9 cellular contexts compared by ENCODE assay signal in the genomic region with DNA sequence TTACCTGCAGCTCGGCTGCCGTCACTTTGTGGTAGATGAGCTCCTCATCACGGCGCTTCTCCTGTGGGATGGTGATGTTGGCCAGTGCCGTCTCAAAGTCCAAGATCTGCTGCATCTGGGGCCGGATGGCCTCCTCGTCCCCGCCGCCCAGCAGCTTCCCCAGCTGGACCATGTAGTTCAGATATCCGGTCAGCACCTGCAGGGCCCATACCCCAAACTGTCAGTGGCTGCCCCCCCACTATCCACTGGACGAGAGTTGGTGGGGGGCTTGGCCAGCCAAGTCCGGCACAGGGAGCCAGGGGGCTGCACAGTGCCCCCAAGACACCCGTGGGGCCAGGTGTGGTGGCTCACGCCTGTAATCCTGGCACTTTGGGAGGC. TPM values are rescaled to one million over a fixed set of nuclear protein-coding genes. Genes with fewer than 3 reads are reported as not detected.
A peak's percentile ranks its signal among the peaks of the same experiment; 100 is the strongest.
DNase-seq lines count a peak whose midpoint lies in the region; ATAC-seq and TF ChIP-seq lines count a peak whose summit lies in the region.
"Had no signal": no experiment of that assay in that cellular context is flagged by ENCODE, and none has a peak within 500 bp of the region (broad histone marks: within the 10 kb centered on the region; RNA-seq: fewer than 3 reads in every experiment).

No MANE protein-coding gene starts in this region.

- H3K27ac ChIP-seq in left ventricle myocardium inferior (replicated peaks) (peak overlapping the region; percentile 64), esophagus squamous epithelium (peak overlapping the region in 3 of 4 donors; percentile 5 to 53 (median 49)), tibial artery (peak overlapping the region; percentile 55 to 80), gastrocnemius medialis (no peak overlapping the region)

- H3K27ac Mint-ChIP-seq in activated naive CD8-positive, alpha-beta T cell treated with anti-CD3 and anti-CD28 coated beads, Interleukin-2, amount 50 U/mL, for 24 hours, result peak overlapping the region; percentile 84

- H3K4me1 ChIP-seq in left ventricle myocardium inferior, result peaks cover 56% of the 10 kb centered on the region
- H3K4me1 ChIP-seq in esophagus squamous epithelium, result peaks cover 10 to 87% (median 29%) of the 10 kb centered on the region in 3 donors
- peaks cover 1 to 56% (median 36%) of the 10 kb centered on the region in 4 donors for H3K4me1 ChIP-seq in tibial artery
- H3K4me1 ChIP-seq in gastrocnemius medialis, result peaks cover 2 to 8% of the 10 kb centered on the region in 2 donors

- no peaks in the 10 kb centered on the region for H3K27me3 Mint-ChIP-seq in activated naive CD8-positive, alpha-beta T cell treated with anti-CD3 and anti-CD28 coated beads, Interleukin-2, amount 50 U/mL, for 24 hours

- H3K36me3 ChIP-seq in left ventricle myocardium inferior, result peaks cover 62% of the 10 kb centered on the region
- peaks cover 0 to 91% (median 15%) of the 10 kb centered on the region in 3 donors for H3K36me3 ChIP-seq in esophagus squamous epithelium
- peaks cover 64 to 93% (median 72%) of the 10 kb centered on the region in 3 donors for H3K36me3 ChIP-seq in tibial artery
- peaks cover 0 to 6% of the 10 kb centered on the region in 2 donors for H3K36me3 ChIP-seq in gastrocnemius medialis

- no peaks in the 10 kb centered on the region for H3K9me3 Mint-ChIP-seq in activated naive CD8-positive, alpha-beta T cell treated with anti-CD3 and anti-CD28 coated beads, Interleukin-2, amount 50 U/mL, for 24 hours

- TF ChIP-seq CTCF in left ventricle myocardium inferior (IDR thresholded peaks at IDR 0.05; ENCODE audit: borderline replicate concordance) (no peak), esophagus squamous epithelium (IDR thresholded peaks at IDR 0.05) (no peak), tibial artery (IDR thresholded peaks at IDR 0.05) (no peak), gastrocnemius medialis (IDR thresholded peaks at IDR 0.05 in 4 of 5, conservative IDR thresholded peaks at IDR 0.05 in 1 of 5) (no peak)

- H3K4me3 ChIP-seq in left ventricle myocardium inferior (no peak overlapping the region), esophagus squamous epithelium (no peak overlapping the region), tibial artery (no peak overlapping the region), gastrocnemius medialis (no peak overlapping the region)

- ATAC-seq in Right ventricle myocardium inferior (no peak), gastrocnemius medialis (no peak)
- ATAC-seq in activated naive CD8-positive, alpha-beta T cell treated with anti-CD3 and anti-CD28 coated beads, Interleukin-2, amount 50 U/mL, for 24 hours, result no peak

- WGBS in esophagus squamous epithelium, 2 donors, result 90% methylated on average over 8 of the region's 14 CpGs; no CpG with 5 or more reads in 1 of the 2 donors

- peaks cover 76% of the 10 kb centered on the region for H3K4me1 Mint-ChIP-seq in activated naive CD8-positive, alpha-beta T cell treated with anti-CD3 and anti-CD28 coated beads, Interleukin-2, amount 50 U/mL, for 24 hours

- in situ Hi-C loops in gastrocnemius medialis (cut with MboI; ENCODE audit: low sequenced_read_pairs in 4 of 4), result no loop called here

- H3K27me3 ChIP-seq in left ventricle myocardium inferior (ENCODE audit: low read depth) (no peaks in the 10 kb centered on the region), esophagus squamous epithelium (no peaks in the 10 kb centered on the region), tibial artery (no peaks in the 10 kb centered on the region), gastrocnemius medialis (no peaks in the 10 kb centered on the region)

- no peak for TF ChIP-seq POLR2A in esophagus squamous epithelium (IDR thresholded peaks at IDR 0.05)
- no peak for TF ChIP-seq POLR2A in gastrocnemius medialis (IDR thresholded peaks at IDR 0.05)

- no peak overlapping the region for H3K4me3 Mint-ChIP-seq in activated naive CD8-positive, alpha-beta T cell treated with anti-CD3 and anti-CD28 coated beads, Interleukin-2, amount 50 U/mL, for 24 hours

- no peak for DNase-seq in left ventricle myocardium inferior
- no peak for DNase-seq in Right ventricle myocardium inferior (ENCODE audit: missing footprints)
- DNase-seq in activated naive CD8-positive, alpha-beta T cell treated with anti-CD3 and anti-CD28 coated beads, Interleukin-2, amount 50 U/mL, for 24 hours, result no peak
- DNase-seq in esophagus squamous epithelium (lab: John Stamatoyannopoulos, UW), result no peak
- no peak for DNase-seq in tibial artery
- no peak for DNase-seq in hypothalamus (lab: John Stamatoyannopoulos, UW)
- DNase-seq in gastrocnemius medialis, result no peak
- DNase-seq in putamen (ENCODE audit: low spot score), result no peak

- H3K9me3 ChIP-seq in left ventricle myocardium inferior (replicated peaks), result no peaks in the 10 kb centered on the region
- H3K9me3 ChIP-seq in esophagus squamous epithelium, result no peaks in the 10 kb centered on the region
- H3K9me3 ChIP-seq in tibial artery, result no peaks in the 10 kb centered on the region
- no peaks in the 10 kb centered on the region for H3K9me3 ChIP-seq in gastrocnemius medialis
- H3K9me3 ChIP-seq: Caco-2 had no signal

- peaks cover 64% of the 10 kb centered on the region for H3K36me3 Mint-ChIP-seq in activated naive CD8-positive, alpha-beta T cell treated with anti-CD3 and anti-CD28 coated beads, Interleukin-2, amount 50 U/mL, for 24 hours (ENCODE audit: low read depth)

- intact Hi-C loops in left ventricle myocardium inferior (cut with micrococcal nuclease) (loop anchor here (5.0 kb wide), 1 partner anchor 76 kb away; no protein-coding TSS in a partner anchor), Right ventricle myocardium inferior (cut with DNase I) (loop anchor here (1.0 kb wide), 3 partner anchors 24 to 112 kb away; no protein-coding TSS in a partner anchor), esophagus squamous epithelium (cut with DNase I) (loop anchor here (2.0 kb wide), 1 partner anchor 113 kb away; no protein-coding TSS in a partner anchor), tibial artery (cut with DNase I; ENCODE audit: low total_unique reads) (no loop called here), gastrocnemius medialis (cut with DNase I; ENCODE audit: low total_unique reads) (no loop called here)

RNA-seq across cellular contexts. Expression of a gene that starts 34.3 kb away (rescaled TPM):
- total RNA-seq in left ventricle myocardium inferior (54.7 TPM), Right ventricle myocardium inferior (49.3 TPM), esophagus squamous epithelium (10 to 100 TPM; 11.3 to 42.2 (median 24.1) TPM), gastrocnemius medialis (10 to 100 TPM; 17.1 to 39.9 (median 26.7) TPM)

Comparison
In these comparisons a context has a peak if more than half of its experiments do, and no peak if none do; other contexts are left out.
1. H3K27ac ChIP-seq: peak in left ventricle myocardium inferior (single experiment), esophagus squamous epithelium (3 of 4) and tibial artery (2 of 2); none in gastrocnemius medialis (0 of 4).
2. intact Hi-C loops: an anchor here in left ventricle myocardium inferior (5.0 kb wide), Right ventricle myocardium inferior (1.0 kb wide) and esophagus squamous epithelium (2.0 kb wide); none called in tibial artery and gastrocnemius medialis.